2 cellular contexts compared by ENCODE assay signal in genomic region chr9:129312251-129312650, GRCh38.
TF ChIP-seq lines count a peak whose summit lies in the region.

No MANE protein-coding gene starts in this region.

TF ChIP-seq in HepG2, 621 proteins besides CTCF, POLR2A, EP300 and RAD21:
- TF ChIP-seq ZNF629 (CRISPR knock-in tag; conservative IDR thresholded peaks at IDR 0.05) = 0 out of 2 replicates have a peak, but pooled peaks have one; percentile 35
- TF ChIP-seq MLLT10 (CRISPR knock-in tag; IDR thresholded peaks at IDR 0.05) = no peak

TF ChIP-seq in GM12891, 5 proteins besides CTCF, POLR2A, EP300 and RAD21:
- TF ChIP-seq PAX5 (IDR thresholded peaks at IDR 0.05; ENCODE audit: insufficient read depth, low read length, severe bottlenecking) = no peak
- no peak for TF ChIP-seq TAF1 (IDR thresholded peaks at IDR 0.05; ENCODE audit: low read depth, low read length)
- TF ChIP-seq POU2F2 (IDR thresholded peaks at IDR 0.05; ENCODE audit: low read depth, low read length) = no peak
- TF ChIP-seq SPI1 (IDR thresholded peaks at IDR 0.05; ENCODE audit: low read depth, low read length) = no peak
- no peak for TF ChIP-seq POLR2AphosphoS5 (IDR thresholded peaks at IDR 0.05; ENCODE audit: low read depth, low read length)
